In genomic region chr11:119623682-119624081, GRCh38 we compare ENCODE assay signal across 19 cellular contexts.
"Had no signal": no experiment of that assay in that cellular context is flagged by ENCODE, and none has a peak within 500 bp of the region (broad histone marks: within the 10 kb centered on the region; RNA-seq: fewer than 3 reads in every experiment).

No MANE protein-coding gene starts in this region.

- H3K4me1 ChIP-seq: spleen, upper lobe of right lung had no signal

- ATAC-seq: activated CD4-positive, CD25-positive, alpha-beta regulatory T cell treated with anti-CD3 and anti-CD28 coated beads, Interleukin-2, amount 50 U/mL, for 24 hours; activated naive CD4-positive, alpha-beta T cell treated with anti-CD3 and anti-CD28 coated beads, Interleukin-2, amount 50 U/mL, for 72 hours; heart right ventricle; left cardiac atrium; mucosa of descending colon; upper lobe of right lung had no signal

- H3K36me3 ChIP-seq: heart right ventricle, spleen, upper lobe of right lung had no signal

- H3K9me3 ChIP-seq: mucosa of descending colon, spleen, upper lobe of right lung had no signal

- H3K36me3 Mint-ChIP-seq: activated naive CD4-positive, alpha-beta T cell treated with anti-CD3 and anti-CD28 coated beads, Interleukin-2, amount 50 U/mL, for 72 hours; brain; memory B cell had no signal

- H3K27ac ChIP-seq: heart right ventricle, spleen, upper lobe of right lung had no signal

- DNase-seq: activated CD4-positive, alpha-beta T cell treated with anti-CD3 and anti-CD28 coated beads, Interleukin-2, amount 10 ng/mL, durations not matched to agents 7 days and 5 days; activated T-cell treated with anti-CD3 and anti-CD28 coated beads, Interleukin-2, amount 50 U/mL, for 1 hour; aorta; caudate nucleus; effector CD8-positive, alpha-beta T cell; foreskin fibroblast; heart right ventricle; left cardiac atrium; spleen; stimulated activated CD4-positive, alpha-beta T cell treated with anti-CD3 and anti-CD28 coated beads, Interleukin-4, amount 100 ng/mL, for 1 hour; stimulated activated naive CD4-positive, alpha-beta T cell treated with Interleukin-2 at 50 U/mL for 16 hours; upper lobe of right lung had no signal

- H3K4me3 ChIP-seq: heart right ventricle, mucosa of descending colon, spleen, upper lobe of right lung had no signal

- H3K27ac Mint-ChIP-seq: activated CD4-positive, alpha-beta T cell treated with anti-CD3 and anti-CD28 coated beads, Interleukin-2, amount 10 ng/mL, durations not matched to agents 7 days and 5 days; activated naive CD4-positive, alpha-beta T cell treated with anti-CD3 and anti-CD28 coated beads, Interleukin-2, amount 50 U/mL, for 72 hours; memory B cell; T-helper 1 cell treated with Interleukin-12 subunit alpha and Interleukin-12 subunit beta and Interleukin-4 antibody, amounts not matched to agents 30 μg/mL and 1 μg/mL, for 36 hours had no signal

- H3K4me1 Mint-ChIP-seq: activated CD4-positive, alpha-beta T cell treated with anti-CD3 and anti-CD28 coated beads, Interleukin-2, amount 10 ng/mL, durations not matched to agents 7 days and 5 days; memory B cell had no signal

- H3K4me3 Mint-ChIP-seq: activated CD4-positive, alpha-beta T cell treated with anti-CD3 and anti-CD28 coated beads, Interleukin-2, amount 10 ng/mL, durations not matched to agents 7 days and 5 days; brain; memory B cell; nephron progenitor cell; T-helper 1 cell treated with Interleukin-12 subunit alpha and Interleukin-12 subunit beta and Interleukin-4 antibody, amounts not matched to agents 30 μg/mL and 1 μg/mL, for 36 hours had no signal

- H3K27me3 ChIP-seq: upper lobe of right lung had no signal

- H3K9me3 Mint-ChIP-seq: activated CD4-positive, alpha-beta T cell treated with anti-CD3 and anti-CD28 coated beads, Interleukin-2, amount 10 ng/mL, durations not matched to agents 7 days and 5 days; activated naive CD4-positive, alpha-beta T cell treated with anti-CD3 and anti-CD28 coated beads, Interleukin-2, amount 50 U/mL, for 72 hours; memory B cell; nephron progenitor cell; T-helper 1 cell treated with Interleukin-12 subunit alpha and Interleukin-12 subunit beta and Interleukin-4 antibody, amounts not matched to agents 30 μg/mL and 1 μg/mL, for 36 hours had no signal
